16 cellular contexts compared by ENCODE assay signal in genomic region chr11:70502677-70503076, GRCh38.
DNase-seq lines count a peak whose midpoint lies in the region; FAIRE-seq and TF ChIP-seq lines count a peak whose summit lies in the region.
"Had no signal": no experiment of that assay in that cellular context is flagged by ENCODE, and none has a peak within 500 bp of the region (broad histone marks: within the 10 kb centered on the region; RNA-seq: fewer than 3 reads in every experiment).

No MANE protein-coding gene starts in this region.

- no CpG with 5 or more reads among the region's 11 CpGs for WGBS in H9 (ENCODE audit: extremely low coverage, insufficient read length, low lambda C conversion rate)

- H4K8ac ChIP-seq in H9 (replicated peaks; ENCODE audit: insufficient read length, low read depth, low read length) = no peak overlapping the region

- H3K9me2 ChIP-seq in MM.1S (replicated peaks; ENCODE audit: insufficient read depth, low read length) = no peaks in the 10 kb centered on the region

- H2BK5ac ChIP-seq in H9 (ENCODE audit: insufficient read length, low read length) = no peak overlapping the region

- no peaks in the 10 kb centered on the region for H3K9me3 Mint-ChIP-seq in H9

- H3K18ac ChIP-seq in H9 (ENCODE audit: insufficient read length, low read depth, low read length) = no peak overlapping the region

- H2BK20ac ChIP-seq in H9 (ENCODE audit: low read depth, low read length, poor library complexity, severe bottlenecking) = no peak overlapping the region

- intact Hi-C loops in kidney (cut with DNase I) = no loop called here

- H3K27ac Mint-ChIP-seq in H9 = peak overlapping the region in 2 of 3 experiments; percentile 45 to 79; a peak in 2 of 7 replicates
- H3K27ac Mint-ChIP-seq: B cell had no signal

- no peak overlapping the region for H2BK12ac ChIP-seq in H9 (ENCODE audit: insufficient read length, low read depth, low read length)

- no peak overlapping the region for H2BK15ac ChIP-seq in H9 (ENCODE audit: low read depth, low read length)

- H4K5ac ChIP-seq in H9 (ENCODE audit: insufficient read length, low read depth, low read length) = no peak overlapping the region

- H3K79me1 ChIP-seq in H9 (ENCODE audit: insufficient read depth, low read depth, low read length, poor library complexity, severe bottlenecking) = no peaks in the 10 kb centered on the region

- H3K27me3 ChIP-seq in H9 (ENCODE audit: insufficient read depth, low read length) = no peaks in the 10 kb centered on the region
- H3K27me3 ChIP-seq in MM.1S (replicated peaks; ENCODE audit: insufficient read depth, low read length) = peaks cover 98% of the 10 kb centered on the region
- H3K27me3 ChIP-seq: transverse colon had no signal

- H4K91ac ChIP-seq in H9 (ENCODE audit: insufficient read length, low read depth, low read length) = no peak overlapping the region

- TF ChIP-seq CTCF in H9 (conservative IDR thresholded peaks at IDR 0.05) (no peak), kidney (IDR thresholded peaks at IDR 0.05; ENCODE audit: borderline replicate concordance, extremely low read depth, insufficient read depth) (no peak), MM.1S (IDR thresholded peaks at IDR 0.05; ENCODE audit: low read length) (no peak)

- H3K9me3 ChIP-seq in H9 (ENCODE audit: control insufficient read depth, low read depth, low read length) (no peaks in the 10 kb centered on the region), kidney (ENCODE audit: control insufficient read depth in 1 of 2, low read length in 2 of 2) (no peaks in the 10 kb centered on the region), MM.1S (replicated peaks; ENCODE audit: insufficient read depth, low read length) (no peaks in the 10 kb centered on the region)
- H3K9me3 ChIP-seq: prostate gland, transverse colon had no signal

- H3K9ac ChIP-seq in H9 (ENCODE audit: extremely low read depth, insufficient read length, low read length) (no peak overlapping the region), kidney (ENCODE audit: low read length in 2 of 2) (no peak overlapping the region), MM.1S (ENCODE audit: low read length) (no peak overlapping the region)

- H3K4me3 ChIP-seq in kidney (ENCODE audit: low read length in 2 of 2) (no peak overlapping the region), MM.1S (ENCODE audit: low read length) (no peak overlapping the region)
- H3K4me3 ChIP-seq: coronary artery, prostate gland, transverse colon had no signal

- H4K20me1 ChIP-seq in H9 (ENCODE audit: control insufficient read depth, insufficient read depth, insufficient read length) (no peaks in the 10 kb centered on the region), MM.1S (ENCODE audit: insufficient read depth, low read length) (no peaks in the 10 kb centered on the region)

- peaks cover 0 to 5% (median 0%) of the 10 kb centered on the region in 3 experiments; a peak in 3 of 7 replicates for H3K36me3 Mint-ChIP-seq in H9 (ENCODE audit: insufficient read depth in 1 of 3, low read depth in 3 of 3)

- DNase-seq in H9 = no peak
- DNase-seq in NCI-H2081 (lab: John Stamatoyannopoulos, UW) = peak; percentile 43 to 80
- peak; percentile 31 for DNase-seq in NCI-H748 treated with DMSO at 0.1 percent for 48 hours (lab: John Stamatoyannopoulos, UW)
- peak; percentile 33 for DNase-seq in kidney
- DNase-seq in GF-D8 (lab: John Stamatoyannopoulos, UW) = no peak
- DNase-seq in SIG-M5 treated with dmso at 0.1 percent for 504 hours (lab: John Stamatoyannopoulos, UW; ENCODE audit: unreplicated experiment) = no peak
- no peak for DNase-seq in MM.1S
- no peak for DNase-seq in EL
- DNase-seq: activated CD4-positive, CD25-positive, alpha-beta regulatory T cell treated with anti-CD3 and anti-CD28 coated beads, Interleukin-2, amount 50 U/mL, for 72 hours; foreskin melanocyte; stimulated activated CD4-positive, alpha-beta T cell treated with anti-CD3 and anti-CD28 coated beads, Interleukin-12 subunit alpha, Interleukin-12 subunit beta, amount 100 ng/mL, for 4 hours; stimulated activated naive CD4-positive, alpha-beta T cell treated with Interleukin-2 at 50 U/mL for 16 hours; transverse colon had no signal

- H3K79me2 ChIP-seq in H9 (ENCODE audit: insufficient read depth, low read length) (no peaks in the 10 kb centered on the region), MM.1S (ENCODE audit: low read length) (no peaks in the 10 kb centered on the region)

- H3K4ac ChIP-seq in H9 (ENCODE audit: low read depth, low read length) = no peak overlapping the region

- H3T11ph ChIP-seq in H9 (ENCODE audit: low read length) = no peak overlapping the region

- no peak overlapping the region for H3K56ac ChIP-seq in H9 (ENCODE audit: insufficient read length, low read depth, low read length)

- no peak overlapping the region for H3K23ac ChIP-seq in H9 (ENCODE audit: insufficient read length, low read depth, low read length)

- H3K23me2 ChIP-seq in H9 (ENCODE audit: insufficient read length, low read depth, low read length, poor library complexity, severe bottlenecking) = no peaks in the 10 kb centered on the region

- H3K27ac ChIP-seq in H9 (ENCODE audit: insufficient read length, low read depth, low read length) (no peak overlapping the region), kidney (ENCODE audit: low read depth in 2 of 2, low read length in 2 of 2) (no peak overlapping the region), MM.1S (ENCODE audit: low read length) (no peak overlapping the region)
- H3K27ac ChIP-seq: coronary artery, prostate gland, transverse colon had no signal

- no peaks in the 10 kb centered on the region for H3F3A ChIP-seq in MM.1S (ENCODE audit: insufficient read depth, low read length)

- FAIRE-seq in kidney (lab: Jason Lieb, UNC) = no peak

- no peak overlapping the region for H3K14ac ChIP-seq in H9 (ENCODE audit: insufficient read depth, low read length)

- H2BK120ac ChIP-seq in H9 (ENCODE audit: low read depth, low read length, poor library complexity, severe bottlenecking) = no peak overlapping the region

- no peak overlapping the region for H2AK5ac ChIP-seq in H9 (ENCODE audit: insufficient read length, low read length)

- no peak overlapping the region for H2AFZ ChIP-seq in H9 (ENCODE audit: low read length)
- H2AFZ ChIP-seq in MM.1S (ENCODE audit: low read length) = no peak overlapping the region

- no peaks in the 10 kb centered on the region for H3K36me3 ChIP-seq in kidney (ENCODE audit: control insufficient read depth in 1 of 2, insufficient read depth in 2 of 2, low read length in 2 of 2)
- H3K36me3 ChIP-seq in MM.1S (replicated peaks; ENCODE audit: insufficient read depth, low read length) = no peaks in the 10 kb centered on the region
- H3K36me3 ChIP-seq: prostate gland, transverse colon had no signal

- H3K4me1 ChIP-seq in H9 (ENCODE audit: insufficient read depth, low read length) (no peaks in the 10 kb centered on the region), kidney (ENCODE audit: control insufficient read depth in 1 of 2, insufficient read depth in 1 of 2, low read depth in 1 of 2, low read length in 2 of 2) (no peaks in the 10 kb centered on the region), MM.1S (ENCODE audit: low read length) (no peaks in the 10 kb centered on the region)
- H3K4me1 ChIP-seq: prostate gland, transverse colon had no signal

- no peak overlapping the region; a peak in 1 of 5 replicates for H3K4me3 Mint-ChIP-seq in H9
- H3K4me3 Mint-ChIP-seq: B cell had no signal

- no peak overlapping the region for H3K4me2 ChIP-seq in H9 (ENCODE audit: insufficient read depth, insufficient read length, low read length)
- no peak overlapping the region for H3K4me2 ChIP-seq in MM.1S (ENCODE audit: low read depth, low read length)

- H3K4me1 Mint-ChIP-seq in H9 = peaks cover 11 to 31% of the 10 kb centered on the region in 2 experiments
- H3K4me1 Mint-ChIP-seq: B cell had no signal

- H3K27me3 Mint-ChIP-seq in H9 (ENCODE audit: low read depth) = no peaks in the 10 kb centered on the region

Comparison
In these comparisons a context has a peak if more than half of its experiments do, and no peak if none do; other contexts are left out.
1. DNase-seq: peak in NCI-H2081 (2 of 2), NCI-H748 treated with DMSO at 0.1 percent for 48 hours (single experiment) and kidney (single experiment); none in H9 (single experiment), GF-D8 (single experiment), SIG-M5 treated with dmso at 0.1 percent for 504 hours (single experiment), MM.1S (single experiment) and EL (single experiment).